ENCODE assay signal across 31 cellular contexts in genomic region chr7:93315896-93316295, GRCh38.
DNase-seq lines count a peak whose midpoint lies in the region; ATAC-seq and TF ChIP-seq lines count a peak whose summit lies in the region.
"Had no signal": no experiment of that assay in that cellular context is flagged by ENCODE, and none has a peak within 500 bp of the region (broad histone marks: within the 10 kb centered on the region; RNA-seq: fewer than 3 reads in every experiment).

No MANE protein-coding gene starts in this region.

- H4K20me1 ChIP-seq in GM23248 (ENCODE audit: insufficient read depth), result no peaks in the 10 kb centered on the region; the same call in 1 of the 2 replicates

- H3K36me3 ChIP-seq in GM23248 (ENCODE audit: low read depth), result no peaks in the 10 kb centered on the region
- H3K36me3 ChIP-seq: MG63, neural progenitor cell, uterus had no signal

- ATAC-seq in SK-N-SH treated with all-trans-retinoic acid at 6 μM for 48 hours, result no peak
- no peak for ATAC-seq in HG02623 (IDR thresholded peaks at IDR 0.05; ENCODE audit: unreplicated experiment)
- no peak for ATAC-seq in GM18870 (IDR thresholded peaks at IDR 0.05; ENCODE audit: unreplicated experiment)
- ATAC-seq: activated T-cell treated with anti-CD3 and anti-CD28 coated beads, Interleukin-2, amount 50 U/mL, for 4 hours; K562; left lung; right lobe of liver had no signal

- peaks cover 31% of the 10 kb centered on the region for H3F3A ChIP-seq in GM23248 (ENCODE audit: insufficient read depth)

- no peak overlapping the region for H3K4me3 ChIP-seq in GM23248
- H3K4me3 ChIP-seq: ascending aorta, esophagus muscularis mucosa, K562, left lung, MG63, neural progenitor cell, right lobe of liver, uterus had no signal

- H3K9me3 ChIP-seq in GM23248 (ENCODE audit: low read depth), result no peaks in the 10 kb centered on the region
- H3K9me3 ChIP-seq: ascending aorta, esophagus muscularis mucosa, left lung, MG63, right lobe of liver, uterus had no signal

- no peak overlapping the region for H2AFZ ChIP-seq in GM23248
- H2AFZ ChIP-seq: neural progenitor cell had no signal

- DNase-seq in NOMO-1 treated with DMSO at 0.1 percent for 48 hours (lab: John Stamatoyannopoulos, UW; ENCODE audit: unreplicated experiment) (peak; percentile 16), NOMO-1 treated with dmso at 0.1 percent for 144 hours (lab: John Stamatoyannopoulos, UW; ENCODE audit: unreplicated experiment) (no peak), GM23248 (peak; percentile 29), glomerular endothelial cell (ENCODE audit: extremely low read depth, low read depth, low spot score) (peak; percentile 3), NCI-H2227 (lab: John Stamatoyannopoulos, UW; ENCODE audit: unreplicated experiment) (no peak)
- DNase-seq: 8988T; activated naive CD4-positive, alpha-beta T cell treated with anti-CD3 and anti-CD28 coated beads for 36 hours; activated T-cell treated with anti-CD3 and anti-CD28 coated beads, Interleukin-2, amount 50 U/mL, for 4 hours; AML-193; caudate nucleus; DMS153; endodermal cell; H7; left lung; mesendoderm; MG63; NCI-H1417 treated with DMSO at 0.1 percent for 48 hours; NCI-H2081; NCI-H345; NCI-H748 treated with DMSO at 0.1 percent for 48 hours; right lobe of liver; stimulated activated naive CD4-positive, alpha-beta T cell treated with Interleukin-2 at 50 U/mL for 16 hours; uterus had no signal

- H3K27ac ChIP-seq in GM23248, result peak overlapping the region; percentile 49
- H3K27ac ChIP-seq: ascending aorta, esophagus muscularis mucosa, left lung, neural progenitor cell, right lobe of liver, RWPE1, uterus had no signal

- peaks cover 23% of the 10 kb centered on the region for H3K4me1 ChIP-seq in GM23248 (ENCODE audit: insufficient read depth)
- H3K4me1 ChIP-seq: ascending aorta, esophagus muscularis mucosa, left lung, neural progenitor cell, right lobe of liver, uterus had no signal

- in situ Hi-C loops in GM23248 (cut with MboI), result no loop called here

- H3K27me3 ChIP-seq in GM23248 (replicated peaks; ENCODE audit: insufficient read depth), result no peaks in the 10 kb centered on the region
- H3K27me3 ChIP-seq: ascending aorta, esophagus muscularis mucosa, left lung, MG63, neural progenitor cell, right lobe of liver, uterus had no signal

- WGBS in GM23248 (ENCODE audit: low coverage in 1 of 2, low lambda C conversion rate in 2 of 2, missing lambda C conversion rate in 2 of 2), 2 experiments, result 58 to 80% methylated on average over 2 of the region's 2 CpGs

- H3K9ac ChIP-seq in GM23248, result no peak overlapping the region
- H3K9ac ChIP-seq: neural progenitor cell had no signal

- H3K9me2 ChIP-seq in GM23248 (ENCODE audit: insufficient read depth), result no peaks in the 10 kb centered on the region

- H3K4me2 ChIP-seq in GM23248 (ENCODE audit: unreplicated experiment), result peak overlapping the region; percentile 39
- H3K4me2 ChIP-seq: neural progenitor cell had no signal

- H3K79me2 ChIP-seq in GM23248 (ENCODE audit: insufficient read depth), result no peaks in the 10 kb centered on the region

TF ChIP-seq in SK-N-SH treated with all-trans-retinoic acid at 6 μM for 48 hours, 23 proteins besides CTCF, POLR2A, EP300 and RAD21:
- peak; percentile 44; the same call in 1 of the 2 replicates for TF ChIP-seq ZFP3 (CRISPR knock-in tag; IDR thresholded peaks at IDR 0.05)
- TF ChIP-seq, protein P1, sequence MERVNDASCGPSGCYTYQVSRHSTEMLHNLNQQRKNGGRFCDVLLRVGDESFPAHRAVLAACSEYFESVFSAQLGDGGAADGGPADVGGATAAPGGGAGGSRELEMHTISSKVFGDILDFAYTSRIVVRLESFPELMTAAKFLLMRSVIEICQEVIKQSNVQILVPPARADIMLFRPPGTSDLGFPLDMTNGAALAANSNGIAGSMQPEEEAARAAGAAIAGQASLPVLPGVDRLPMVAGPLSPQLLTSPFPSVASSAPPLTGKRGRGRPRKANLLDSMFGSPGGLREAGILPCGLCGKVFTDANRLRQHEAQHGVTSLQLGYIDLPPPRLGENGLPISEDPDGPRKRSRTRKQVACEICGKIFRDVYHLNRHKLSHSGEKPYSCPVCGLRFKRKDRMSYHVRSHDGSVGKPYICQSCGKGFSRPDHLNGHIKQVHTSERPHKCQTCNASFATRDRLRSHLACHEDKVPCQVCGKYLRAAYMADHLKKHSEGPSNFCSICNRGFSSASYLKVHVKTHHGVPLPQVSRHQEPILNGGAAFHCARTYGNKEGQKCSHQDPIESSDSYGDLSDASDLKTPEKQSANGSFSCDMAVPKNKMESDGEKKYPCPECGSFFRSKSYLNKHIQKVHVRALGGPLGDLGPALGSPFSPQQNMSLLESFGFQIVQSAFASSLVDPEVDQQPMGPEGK (CRISPR knock-in tag; IDR thresholded peaks at IDR 0.05; ENCODE audit: borderline replicate concordance), result no peak
- TF ChIP-seq ARNTL (CRISPR knock-in tag; IDR thresholded peaks at IDR 0.05; ENCODE audit: borderline replicate concordance, low read depth), result no peak
- TF ChIP-seq GLIS3 (CRISPR knock-in tag; IDR thresholded peaks at IDR 0.05), result no peak
- no peak for TF ChIP-seq ZFP30 (CRISPR knock-in tag; IDR thresholded peaks at IDR 0.05)
- peak; percentile 70 for TF ChIP-seq ISL1 (CRISPR knock-in tag; IDR thresholded peaks at IDR 0.05)

Comparison
In these comparisons a context has a peak if more than half of its experiments do, and no peak if none do; other contexts are left out.
1. DNase-seq: peak in NOMO-1 treated with DMSO at 0.1 percent for 48 hours (single experiment), GM23248 (single experiment) and glomerular endothelial cell (single experiment); none in NOMO-1 treated with dmso at 0.1 percent for 144 hours (single experiment) and NCI-H2227 (single experiment).